ENCODE assay signal across 16 cellular contexts in genomic region chr7:3381073-3381685, GRCh38.
DNase-seq lines count a peak whose midpoint lies in the region; ATAC-seq and TF ChIP-seq lines count a peak whose summit lies in the region.
"Had no signal": no experiment of that assay in that cellular context is flagged by ENCODE, and none has a peak within 500 bp of the region (broad histone marks: within the 10 kb centered on the region; RNA-seq: fewer than 3 reads in every experiment).

No MANE protein-coding gene starts in this region.

- H3K27ac ChIP-seq in H9 (ENCODE audit: insufficient read length, low read depth, low read length), result no peak overlapping the region
- H3K27ac ChIP-seq in Panc1 (ENCODE audit: low read length), result peak overlapping the region; percentile 49
- no peak overlapping the region for H3K27ac ChIP-seq in iPS-18a (ENCODE audit: low read length)
- no peak overlapping the region for H3K27ac ChIP-seq in tibial artery
- H3K27ac ChIP-seq in substantia nigra (ENCODE audit: low read depth, low read length, poor library complexity, severe bottlenecking), result no peak overlapping the region
- H3K27ac ChIP-seq: KMS-11 had no signal

- BruUV-seq in Panc1 (replicated peaks; lab: Mats Ljungman, UMichigan), result no TSS peak

- ATAC-seq in Panc1, result peak; percentile 45; the same call in 1 of the 2 replicates

- H3K18ac ChIP-seq in H9 (ENCODE audit: insufficient read length, low read depth, low read length), result no peak overlapping the region

- H3K4me3 Mint-ChIP-seq in H9 (no peak overlapping the region), progenitor cell of endocrine pancreas (ENCODE audit: low read depth) (no peak overlapping the region)

- H3K9me3 ChIP-seq in H9 (ENCODE audit: control insufficient read depth, low read depth, low read length), result no peaks in the 10 kb centered on the region
- no peaks in the 10 kb centered on the region for H3K9me3 ChIP-seq in Panc1 (ENCODE audit: control insufficient read depth, insufficient read depth, low read depth, low read length)
- no peaks in the 10 kb centered on the region for H3K9me3 ChIP-seq in iPS-18a (ENCODE audit: control insufficient read depth, low read depth, low read length)
- no peaks in the 10 kb centered on the region for H3K9me3 ChIP-seq in tibial artery

- in situ Hi-C loops in Panc1 (cut with HindIII; ENCODE audit: low pct_unique_long_range_greater_than_20kb, low sequenced_read_pairs), result no loop called here
- in situ Hi-C loops in G401 (cut with HindIII; ENCODE audit: low sequenced_read_pairs), result no loop called here

- no peak overlapping the region for H2BK120ac ChIP-seq in H9 (ENCODE audit: low read depth, low read length, poor library complexity, severe bottlenecking)

- H3K4me3 ChIP-seq in Panc1 (ENCODE audit: low read depth in 2 of 2, low read length in 2 of 2), result no peak overlapping the region
- peak overlapping the region; percentile 16 for H3K4me3 ChIP-seq in iPS-18a (ENCODE audit: low read length)
- no peak overlapping the region for H3K4me3 ChIP-seq in tibial artery

- H4K8ac ChIP-seq in H9 (replicated peaks; ENCODE audit: insufficient read length, low read depth, low read length), result no peak overlapping the region

- POLR2A ChIA-PET in Panc1 (lab: Charles Lee), result no interaction called here

- no peak overlapping the region for H2BK5ac ChIP-seq in H9 (ENCODE audit: insufficient read length, low read length)

- peak overlapping the region; percentile 28 for H3K9ac ChIP-seq in H9 (ENCODE audit: extremely low read depth, insufficient read length, low read length)
- no peak overlapping the region for H3K9ac ChIP-seq in iPS-18a (ENCODE audit: low read length)
- H3K9ac ChIP-seq: KMS-11 had no signal

- no peak overlapping the region for H4K91ac ChIP-seq in H9 (ENCODE audit: insufficient read length, low read depth, low read length)

- H3K27ac Mint-ChIP-seq in H9 (peak overlapping the region in 2 of 3 experiments; percentile 5 to 6; a peak in 3 of 7 replicates), progenitor cell of endocrine pancreas (peak overlapping the region; percentile 63)

- peak overlapping the region; percentile 3 for H3K4me2 ChIP-seq in H9 (ENCODE audit: insufficient read depth, insufficient read length, low read length)
- H3K4me2 ChIP-seq: KMS-11 had no signal

- no peaks in the 10 kb centered on the region for H3K79me1 ChIP-seq in H9 (ENCODE audit: insufficient read depth, low read depth, low read length, poor library complexity, severe bottlenecking)

- intact Hi-C loops in Panc1 (cut with micrococcal nuclease; ENCODE audit: unreplicated experiment) (no loop called here), tibial artery (cut with DNase I; ENCODE audit: low total_unique reads) (no loop called here)

- no peak overlapping the region for H3K4ac ChIP-seq in H9 (ENCODE audit: low read depth, low read length)

- no peak overlapping the region for H3K23ac ChIP-seq in H9 (ENCODE audit: insufficient read length, low read depth, low read length)

- H4K20me1 ChIP-seq in H9 (ENCODE audit: control insufficient read depth, insufficient read depth, insufficient read length), result no peaks in the 10 kb centered on the region

- no peak overlapping the region for H2AFZ ChIP-seq in H9 (ENCODE audit: low read length)

- H3K4me1 Mint-ChIP-seq in H9, result peaks cover 30 to 41% of the 10 kb centered on the region in 2 experiments
- peaks cover 34% of the 10 kb centered on the region for H3K4me1 Mint-ChIP-seq in progenitor cell of endocrine pancreas (ENCODE audit: low read depth)

- H3K27me3 ChIP-seq in H9 (ENCODE audit: insufficient read depth, low read length), result no peaks in the 10 kb centered on the region
- H3K27me3 ChIP-seq in Panc1 (ENCODE audit: control insufficient read depth, insufficient read depth, low read length), result no peaks in the 10 kb centered on the region
- H3K27me3 ChIP-seq in iPS-18a (ENCODE audit: control insufficient read depth, insufficient read depth, low read length), result no peaks in the 10 kb centered on the region
- H3K27me3 ChIP-seq in tibial artery, result no peaks in the 10 kb centered on the region

- DNase-seq in H9 (no peak), Panc1 (ENCODE audit: low read depth, low spot score) (no peak), progenitor cell of endocrine pancreas (ENCODE audit: low spot score, unreplicated experiment) (no peak), G401 (ENCODE audit: low spot score) (no peak), tibial artery (no peak), substantia nigra (lab: John Stamatoyannopoulos, UW) (no peak)
- DNase-seq: COR-L47, DMS153, EL, NCI-H146, NCI-H2081, NCI-H2227 treated with DMSO at 0.1 percent for 48 hours, NCI-H524, SHP77 treated with DMSO at 0.1 percent for 48 hours had no signal

- no peak overlapping the region for H2BK12ac ChIP-seq in H9 (ENCODE audit: insufficient read length, low read depth, low read length)

- H3K56ac ChIP-seq in H9 (ENCODE audit: insufficient read length, low read depth, low read length), result no peak overlapping the region

- no peaks in the 10 kb centered on the region for H3K36me3 Mint-ChIP-seq in H9 (ENCODE audit: insufficient read depth in 1 of 3, low read depth in 3 of 3)
- no peaks in the 10 kb centered on the region for H3K36me3 Mint-ChIP-seq in progenitor cell of endocrine pancreas (ENCODE audit: insufficient read depth)

- TF ChIP-seq CTCF in H9 (conservative IDR thresholded peaks at IDR 0.05) (no peak), Panc1 (IDR thresholded peaks at IDR 0.05) (no peak), progenitor cell of endocrine pancreas (IDR thresholded peaks at IDR 0.05; ENCODE audit: unreplicated experiment) (no peak), tibial artery (IDR thresholded peaks at IDR 0.05) (no peak)

- H4K5ac ChIP-seq in H9 (ENCODE audit: insufficient read length, low read depth, low read length), result no peak overlapping the region

- H3K14ac ChIP-seq in H9 (ENCODE audit: insufficient read depth, low read length), result 0 out of 2 replicates have a peak overlapping the region, but pooled peaks have one; percentile 61

- no peaks in the 10 kb centered on the region for H3K27me3 Mint-ChIP-seq in H9 (ENCODE audit: low read depth)
- H3K27me3 Mint-ChIP-seq in progenitor cell of endocrine pancreas, result no peaks in the 10 kb centered on the region

- no peak overlapping the region for H3T11ph ChIP-seq in H9 (ENCODE audit: low read length)

- peak overlapping the region; percentile 28 for H2AK5ac ChIP-seq in H9 (ENCODE audit: insufficient read length, low read length)

- no peaks in the 10 kb centered on the region for H3K79me2 ChIP-seq in H9 (ENCODE audit: insufficient read depth, low read length)

- no peak overlapping the region for H2BK15ac ChIP-seq in H9 (ENCODE audit: low read depth, low read length)

- CTCF ChIA-PET in Panc1 (lab: Charles Lee), result interaction anchor here (1.4 kb wide), 1 partner anchor 79 kb away, joined by 3 read pairs; no protein-coding TSS in a partner anchor

- WGBS in H9 (ENCODE audit: extremely low coverage, insufficient read length, low lambda C conversion rate), result no CpG with 5 or more reads among the region's 11 CpGs

- H2BK20ac ChIP-seq in H9 (ENCODE audit: low read depth, low read length, poor library complexity, severe bottlenecking), result no peak overlapping the region

- peaks cover 3% of the 10 kb centered on the region for H3K23me2 ChIP-seq in H9 (ENCODE audit: insufficient read length, low read depth, low read length, poor library complexity, severe bottlenecking)

- H3K36me3 ChIP-seq in Panc1 (ENCODE audit: control insufficient read depth, insufficient read depth, low read length) (no peaks in the 10 kb centered on the region), iPS-18a (ENCODE audit: control insufficient read depth, low read depth, low read length) (no peaks in the 10 kb centered on the region), tibial artery (no peaks in the 10 kb centered on the region)

- H3K4me1 ChIP-seq in H9 (ENCODE audit: insufficient read depth, low read length), result peaks cover 3% of the 10 kb centered on the region; the same call in 1 of the 2 replicates
- peaks cover 33% of the 10 kb centered on the region for H3K4me1 ChIP-seq in Panc1 (ENCODE audit: control insufficient read depth, insufficient read depth, low read length)
- peaks cover 15% of the 10 kb centered on the region for H3K4me1 ChIP-seq in iPS-18a (ENCODE audit: control insufficient read depth, low read depth, low read length)
- H3K4me1 ChIP-seq in tibial artery, result peaks cover 0 to 16% (median 0%) of the 10 kb centered on the region in 4 donors

- H3K9me3 Mint-ChIP-seq in H9 (no peaks in the 10 kb centered on the region), progenitor cell of endocrine pancreas (ENCODE audit: low read depth) (no peaks in the 10 kb centered on the region)
